In the genomic region with DNA sequence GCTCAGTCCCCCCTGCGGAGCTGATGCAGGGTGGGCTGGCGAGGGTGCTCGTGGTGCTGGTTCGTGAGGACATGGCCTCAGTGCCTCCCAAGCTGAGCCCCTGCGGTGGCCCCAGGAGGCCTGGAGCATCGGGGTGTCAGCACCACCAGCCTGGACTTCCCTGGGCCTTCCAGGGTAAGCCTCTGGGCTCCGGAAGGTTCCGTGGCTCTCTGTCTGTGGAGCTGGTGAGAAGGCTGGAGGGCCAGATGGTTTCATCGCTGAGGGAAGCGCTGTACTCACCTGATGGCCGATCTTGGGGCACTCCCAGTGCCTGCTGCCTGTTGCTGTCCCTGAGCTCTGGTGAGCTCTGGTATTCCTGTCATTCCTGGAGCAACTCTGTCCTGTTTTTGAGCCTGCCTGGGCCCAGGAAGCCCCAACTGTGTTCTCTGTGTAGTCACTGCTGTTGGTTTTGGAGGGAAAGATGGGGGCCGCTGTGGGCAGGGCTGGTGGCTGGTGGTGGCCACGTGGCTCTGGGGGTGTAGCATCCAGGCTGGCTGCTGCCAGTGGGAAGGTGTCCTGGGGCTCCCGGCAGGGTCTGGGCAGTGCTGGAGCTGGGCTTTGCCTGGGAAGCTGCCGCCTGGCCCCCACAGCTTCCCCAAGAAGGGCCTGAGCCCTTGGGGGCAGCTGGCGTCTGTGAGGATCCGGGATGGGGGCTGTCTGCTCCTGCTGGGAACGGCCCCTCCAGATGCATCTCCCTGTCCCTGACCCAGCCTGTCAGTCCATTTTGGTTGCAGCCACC, we compare ENCODE assay signal across 17 cellular contexts. TPM values are rescaled to one million over a fixed set of nuclear protein-coding genes. Genes with fewer than 3 reads are reported as not detected.
DNase-seq lines count a peak whose midpoint lies in the region; ATAC-seq and TF ChIP-seq lines count a peak whose summit lies in the region.
"Had no signal": no experiment of that assay in that cellular context is flagged by ENCODE, and none has a peak within 500 bp of the region (broad histone marks: within the 10 kb centered on the region; RNA-seq: fewer than 3 reads in every experiment).

No MANE protein-coding gene starts in this region.

- H2AK5ac ChIP-seq in H9 (ENCODE audit: insufficient read length, low read length) (no peak overlapping the region), neuronal stem cell (ENCODE audit: low read depth, low read length) (no peak overlapping the region)

- H3K18ac ChIP-seq in H9 (ENCODE audit: insufficient read length, low read depth, low read length) (no peak overlapping the region), neuronal stem cell (ENCODE audit: low read length) (no peak overlapping the region)

- H2AFZ ChIP-seq in H9 (ENCODE audit: low read length) (no peak overlapping the region), neuronal stem cell (ENCODE audit: low read length) (no peak overlapping the region)
- H2AFZ ChIP-seq: GM23338 had no signal

- peak overlapping the region in 2 of 3 experiments; percentile 34 to 48; a peak in 1 of 7 replicates for H3K27ac Mint-ChIP-seq in H9
- H3K27ac Mint-ChIP-seq: CD4-positive, alpha-beta T cell had no signal

- H3K23ac ChIP-seq in H9 (ENCODE audit: insufficient read length, low read depth, low read length) (no peak overlapping the region), neuronal stem cell (ENCODE audit: low read depth, low read length, poor library complexity) (no peak overlapping the region)

- H3K4me2 ChIP-seq in H9 (ENCODE audit: insufficient read depth, insufficient read length, low read length) (no peak overlapping the region), neuronal stem cell (ENCODE audit: insufficient read depth, low read length, poor library complexity, severe bottlenecking) (no peak overlapping the region)
- H3K4me2 ChIP-seq: GM23338 had no signal

- H2BK15ac ChIP-seq in H9 (ENCODE audit: low read depth, low read length) (no peak overlapping the region), neuronal stem cell (ENCODE audit: low read length) (no peak overlapping the region)

- H3K36me3 Mint-ChIP-seq in H9 (ENCODE audit: insufficient read depth in 1 of 3, low read depth in 3 of 3), result peaks cover 9 to 31% (median 25%) of the 10 kb centered on the region in 3 experiments; a peak in 6 of 7 replicates

- no peak overlapping the region for H3K4me3 Mint-ChIP-seq in H9
- H3K4me3 Mint-ChIP-seq: CD4-positive, alpha-beta T cell; GM23338 had no signal

- H2BK5ac ChIP-seq in H9 (ENCODE audit: insufficient read length, low read length) (no peak overlapping the region), neuronal stem cell (ENCODE audit: low read length) (no peak overlapping the region)

- H3K27me3 Mint-ChIP-seq in H9 (ENCODE audit: low read depth), result no peaks in the 10 kb centered on the region; the same call in 1 of the 2 replicates
- H3K27me3 Mint-ChIP-seq: CD4-positive, alpha-beta T cell had no signal

- no peaks in the 10 kb centered on the region for H3K4me1 ChIP-seq in H9 (ENCODE audit: insufficient read depth, low read length)
- H3K4me1 ChIP-seq in RWPE2 (ENCODE audit: insufficient read depth, poor library complexity, severe bottlenecking), result no peaks in the 10 kb centered on the region
- H3K4me1 ChIP-seq in neuronal stem cell (ENCODE audit: control insufficient read depth in 2 of 2, insufficient read depth in 1 of 2, low read depth in 1 of 2, low read length in 2 of 2), result peaks cover 0 to 4% of the 10 kb centered on the region in 2 donors

- no peak overlapping the region for H3K27ac ChIP-seq in H9 (ENCODE audit: insufficient read length, low read depth, low read length)
- H3K27ac ChIP-seq in RWPE2 (ENCODE audit: poor library complexity, severe bottlenecking), result no peak overlapping the region
- no peak overlapping the region for H3K27ac ChIP-seq in neuronal stem cell (replicated peaks; ENCODE audit: low read length)
- H3K27ac ChIP-seq: Peyer's patch had no signal

- H2BK120ac ChIP-seq in H9 (ENCODE audit: low read depth, low read length, poor library complexity, severe bottlenecking) (no peak overlapping the region), neuronal stem cell (ENCODE audit: low read depth, low read length) (no peak overlapping the region)

- H3K4ac ChIP-seq in H9 (ENCODE audit: low read depth, low read length), result no peak overlapping the region
- H3K4ac ChIP-seq in neuronal stem cell (ENCODE audit: low read length), result no peak overlapping the region

- DNase-seq in H9 (no peak), RWPE2 (ENCODE audit: low spot score) (peak; percentile 65), neuronal stem cell (ENCODE audit: low spot score) (no peak), D341Med (ENCODE audit: low spot score) (no peak)
- DNase-seq in stimulated activated CD4-positive, alpha-beta T cell treated with anti-CD3 and anti-CD28 coated beads, Interleukin-12 subunit alpha, Interleukin-12 subunit beta, amount 100 ng/mL, for 4 hours, result no peak
- DNase-seq: CD4-positive, alpha-beta T cell; DMS 273 treated with DMSO at 0.1 percent for 48 hours; DND-41; NCI-H1694; NCI-H2171; NCI-H524 treated with DMSO at 0.1 percent for 48 hours; NCI-H82; Right ventricle myocardium superior had no signal

- no peak overlapping the region for H2BK20ac ChIP-seq in H9 (ENCODE audit: low read depth, low read length, poor library complexity, severe bottlenecking)

- WGBS in H9 (ENCODE audit: extremely low coverage, insufficient read length, low lambda C conversion rate), result no CpG with 5 or more reads among the region's 18 CpGs
- WGBS in neuronal stem cell (ENCODE audit: extremely low coverage in 2 of 2, insufficient read length in 2 of 2, insufficient replicate concordance in 1 of 2), 2 donors, result no CpG with 5 or more reads among the region's 18 CpGs

- H3K4me1 Mint-ChIP-seq in H9, result peaks cover 8 to 12% of the 10 kb centered on the region in 2 experiments

- TF ChIP-seq CTCF in H9 (conservative IDR thresholded peaks at IDR 0.05), result no peak
- TF ChIP-seq CTCF in RWPE2 (IDR thresholded peaks at IDR 0.05; ENCODE audit: poor library complexity, severe bottlenecking), result no peak

- no peak overlapping the region for H4K5ac ChIP-seq in H9 (ENCODE audit: insufficient read length, low read depth, low read length)

- H3K9me3 ChIP-seq in H9 (ENCODE audit: control insufficient read depth, low read depth, low read length) (no peaks in the 10 kb centered on the region), RWPE2 (ENCODE audit: severe bottlenecking) (no peaks in the 10 kb centered on the region), neuronal stem cell (replicated peaks in 1 of 2; ENCODE audit: control insufficient read depth in 2 of 2, insufficient read depth in 1 of 2, low read depth in 1 of 2, low read length in 2 of 2) (peaks cover 2 to 4% of the 10 kb centered on the region in 2 donors)
- H3K9me3 ChIP-seq: Peyer's patch had no signal

- H3K79me1 ChIP-seq in H9 (ENCODE audit: insufficient read depth, low read depth, low read length, poor library complexity, severe bottlenecking), result peaks cover 2% of the 10 kb centered on the region
- H3K79me1 ChIP-seq in neuronal stem cell (ENCODE audit: low read depth, low read length), result peaks cover 42% of the 10 kb centered on the region

- no peak overlapping the region for H3K56ac ChIP-seq in H9 (ENCODE audit: insufficient read length, low read depth, low read length)

- no peaks in the 10 kb centered on the region for H3K9me3 Mint-ChIP-seq in H9
- H3K9me3 Mint-ChIP-seq: CD4-positive, alpha-beta T cell; GM23338 had no signal

- H3K36me3 ChIP-seq in RWPE2 (ENCODE audit: low read depth) (peaks cover 50% of the 10 kb centered on the region), neuronal stem cell (replicated peaks in 1 of 2; ENCODE audit: control insufficient read depth in 2 of 2, insufficient read depth in 2 of 2, low read length in 2 of 2) (peaks cover 23 to 74% of the 10 kb centered on the region in 2 donors)

- H4K91ac ChIP-seq in H9 (ENCODE audit: insufficient read length, low read depth, low read length) (no peak overlapping the region), neuronal stem cell (ENCODE audit: low read depth, low read length, poor library complexity) (no peak overlapping the region)

- H3K14ac ChIP-seq in H9 (ENCODE audit: insufficient read depth, low read length) (no peak overlapping the region; the same call in 1 of the 2 replicates), neuronal stem cell (ENCODE audit: low read length) (no peak overlapping the region)

- H3K27me3 ChIP-seq in H9 (ENCODE audit: insufficient read depth, low read length) (no peaks in the 10 kb centered on the region), RWPE2 (ENCODE audit: insufficient read depth, poor library complexity, severe bottlenecking) (no peaks in the 10 kb centered on the region), neuronal stem cell (ENCODE audit: control insufficient read depth in 3 of 3, insufficient read depth in 3 of 3, low read depth in 1 of 3, low read length in 3 of 3) (no peaks in the 10 kb centered on the region)
- H3K27me3 ChIP-seq: Peyer's patch had no signal

- no peaks in the 10 kb centered on the region for H3K23me2 ChIP-seq in H9 (ENCODE audit: insufficient read length, low read depth, low read length, poor library complexity, severe bottlenecking)

- no peak overlapping the region for H3T11ph ChIP-seq in H9 (ENCODE audit: low read length)

- H4K20me1 ChIP-seq in H9 (ENCODE audit: control insufficient read depth, insufficient read depth, insufficient read length), result no peaks in the 10 kb centered on the region

- ATAC-seq in RWPE2 (ENCODE audit: low read depth), result no peak
- ATAC-seq: GM23338 had no signal

- H2BK12ac ChIP-seq in H9 (ENCODE audit: insufficient read length, low read depth, low read length) (no peak overlapping the region), neuronal stem cell (ENCODE audit: low read length) (no peak overlapping the region)

- no peak overlapping the region for H3K4me3 ChIP-seq in RWPE2 (ENCODE audit: severe bottlenecking)
- H3K4me3 ChIP-seq in neuronal stem cell (ENCODE audit: low read length in 2 of 2), result no peak overlapping the region
- H3K4me3 ChIP-seq: GM23338, Peyer's patch had no signal

- H3K9ac ChIP-seq in H9 (ENCODE audit: extremely low read depth, insufficient read length, low read length) (no peak overlapping the region), neuronal stem cell (ENCODE audit: low read depth, low read length, poor library complexity) (peak overlapping the region; percentile 2)

- peaks cover 21% of the 10 kb centered on the region; the same call in 1 of the 2 replicates for H3K79me2 ChIP-seq in H9 (ENCODE audit: insufficient read depth, low read length)

- H4K8ac ChIP-seq in H9 (replicated peaks; ENCODE audit: insufficient read length, low read depth, low read length) (no peak overlapping the region), neuronal stem cell (ENCODE audit: low read depth, low read length) (no peak overlapping the region)

RNA-seq across cellular contexts. Expression of a gene that starts 18.3 kb away (rescaled TPM):
- total RNA-seq in H9 (2021), result 222 and 230 TPM in 2 replicates
- polyA plus RNA-seq in neuronal stem cell (2013, experiment 1 of 2), result 199 TPM
- polyA plus RNA-seq in neuronal stem cell (2013, experiment 2 of 2), result 194 TPM

RNA-seq across cellular contexts. Expression of a gene that starts 36.7 kb away (rescaled TPM):
- 5.7 and 7.2 TPM in 2 replicates for total RNA-seq in H9 (2021)
- 16.9 TPM for polyA plus RNA-seq in neuronal stem cell (2013, experiment 1 of 2)
- polyA plus RNA-seq in neuronal stem cell (2013, experiment 2 of 2), result 15.2 TPM

RNA-seq across cellular contexts. Expression of a gene that starts 39.6 kb away (rescaled TPM):
- 0.50 and 0.83 TPM in 2 replicates for total RNA-seq in H9 (2021)
- 0.21 TPM for polyA plus RNA-seq in neuronal stem cell (2013, experiment 1 of 2)
- polyA plus RNA-seq in neuronal stem cell (2013, experiment 2 of 2), result 0.21 TPM
- total RNA-seq: HT1080 had no signal

RNA-seq across cellular contexts. Expression of a gene that starts 48.8 kb away (rescaled TPM):
- 6.9 and 8.8 TPM in 2 replicates for total RNA-seq in H9 (2021)
- 98.0 TPM for polyA plus RNA-seq in neuronal stem cell (2013, experiment 1 of 2)
- 93.7 TPM for polyA plus RNA-seq in neuronal stem cell (2013, experiment 2 of 2)
- total RNA-seq: SK-MEL-5 had no signal

RNA-seq across cellular contexts. Expression of a gene that starts 53.1 kb away (rescaled TPM):
- total RNA-seq in H9 (2021), result 26.2 TPM in 2 replicates
- 13.4 TPM for polyA plus RNA-seq in neuronal stem cell (2013, experiment 1 of 2)
- polyA plus RNA-seq in neuronal stem cell (2013, experiment 2 of 2), result 11.7 TPM
